ENCODE assay signal across 8 cellular contexts in genomic region chr3:31534036-31534435, GRCh38. TPM values are rescaled to one million over a fixed set of nuclear protein-coding genes. Genes with fewer than 3 reads are reported as not detected.
DNase-seq lines count a peak whose midpoint lies in the region; ATAC-seq and TF ChIP-seq lines count a peak whose summit lies in the region.

No MANE protein-coding gene starts in this region.

- H3K36me3 Mint-ChIP-seq in effector memory CD8-positive, alpha-beta T cell (ENCODE audit: insufficient read depth), result peaks cover 25% of the 10 kb centered on the region
- H3K36me3 Mint-ChIP-seq in naive thymus-derived CD8-positive, alpha-beta T cell, result peaks cover 0 to 8% (median 4%) of the 10 kb centered on the region in 3 donors

- CTCF ChIA-PET in RWPE1 (lab: Yijun Ruan, JAX), result interaction anchor here (0.7 kb wide), 1 partner anchor 402 kb away, joined by 4 read pairs; no protein-coding TSS in a partner anchor

- H3K27me3 ChIP-seq in ACC112 (ENCODE audit: insufficient read depth, low read length), result no peaks in the 10 kb centered on the region

- H3K27ac Mint-ChIP-seq in effector memory CD8-positive, alpha-beta T cell, result peak overlapping the region; percentile 92 to 98
- peak overlapping the region in 9 of 10 donors; percentile 94 to 99 (median 97) for H3K27ac Mint-ChIP-seq in naive thymus-derived CD8-positive, alpha-beta T cell

- H3K4me3 Mint-ChIP-seq in effector memory CD8-positive, alpha-beta T cell, result peak overlapping the region; percentile 94 to 99
- H3K4me3 Mint-ChIP-seq in naive thymus-derived CD8-positive, alpha-beta T cell, result peak overlapping the region; percentile 93 to 100 (median 98)

- H3K4me1 ChIP-seq in ACC112 (ENCODE audit: control insufficient read depth, insufficient read depth, low read length, unreplicated experiment), result peaks cover 21% of the 10 kb centered on the region

- ATAC-seq in GM18517 (IDR thresholded peaks at IDR 0.05; ENCODE audit: unreplicated experiment) (peak; percentile 4), HG02678 (IDR thresholded peaks at IDR 0.05; ENCODE audit: unreplicated experiment) (no peak), HG03045 (IDR thresholded peaks at IDR 0.05; ENCODE audit: unreplicated experiment) (no peak)
- ATAC-seq in effector memory CD8-positive, alpha-beta T cell (replicated peaks), result no peak
- ATAC-seq in naive thymus-derived CD8-positive, alpha-beta T cell, result no peak

- POLR2A ChIA-PET in RWPE1 (lab: Yijun Ruan, JAX; ENCODE audit: low non-redundant PET), result no interaction called here
- POLR2A ChIA-PET in naive thymus-derived CD8-positive, alpha-beta T cell (lab: Charles Lee), result interaction anchor here (1.2 to 3.8 kb wide), 7 partner anchors 11 to 931 kb away, joined by 4 to 108 read pairs (median 23); no protein-coding TSS in a partner anchor

- peaks cover 66% of the 10 kb centered on the region for H3K79me2 ChIP-seq in ACC112 (ENCODE audit: control insufficient read depth, insufficient read depth, low read length, unreplicated experiment)

- H3K27ac ChIP-seq in ACC112 (ENCODE audit: low read depth, low read length) (no peak overlapping the region), RWPE1 (peak overlapping the region; percentile 99)

- H3K4me3 ChIP-seq in ACC112 (ENCODE audit: low read depth, low read length), result peak overlapping the region; percentile 73

- H3K4me1 Mint-ChIP-seq in effector memory CD8-positive, alpha-beta T cell (ENCODE audit: low read depth in 2 of 2), result peaks cover 32 to 43% of the 10 kb centered on the region in 2 donors
- peaks cover 12 to 48% (median 42%) of the 10 kb centered on the region in 4 donors for H3K4me1 Mint-ChIP-seq in naive thymus-derived CD8-positive, alpha-beta T cell

- H3K27me3 Mint-ChIP-seq in effector memory CD8-positive, alpha-beta T cell, result no peaks in the 10 kb centered on the region
- H3K27me3 Mint-ChIP-seq in naive thymus-derived CD8-positive, alpha-beta T cell, result no peaks in the 10 kb centered on the region

- no peak for DNase-seq in RWPE1 (ENCODE audit: low spot score)
- DNase-seq in effector memory CD8-positive, alpha-beta T cell, result no peak
- peak in 1 of 10 donors; percentile 35 for DNase-seq in naive thymus-derived CD8-positive, alpha-beta T cell
- DNase-seq in GOT3 (lab: John Stamatoyannopoulos, UW), result no peak

- H2AFZ ChIP-seq in ACC112 (ENCODE audit: low read length, unreplicated experiment), result no peak overlapping the region

- H3K9me3 Mint-ChIP-seq in effector memory CD8-positive, alpha-beta T cell, result no peaks in the 10 kb centered on the region
- H3K9me3 Mint-ChIP-seq in naive thymus-derived CD8-positive, alpha-beta T cell, result no peaks in the 10 kb centered on the region

- TF ChIP-seq CTCF in RWPE1 (conservative IDR thresholded peaks at IDR 0.05; ENCODE audit: low read depth), result no peak

- no peaks in the 10 kb centered on the region for H3K36me3 ChIP-seq in ACC112 (ENCODE audit: insufficient read depth, low read length)

RNA-seq across cellular contexts. Expression of gene STT3B, which starts 1.3 kb away (rescaled TPM):
- total RNA-seq in naive thymus-derived CD8-positive, alpha-beta T cell, result 100 to 1,000 TPM; 103 to 108 TPM
- 100 to 1,000 TPM in 1 of 3 donors, 10 to 100 TPM in 2; 85.1 to 107 (median 97.4) TPM for polyA plus RNA-seq in naive thymus-derived CD8-positive, alpha-beta T cell
